ENCODE assay signal across 16 cellular contexts in the genomic region with DNA sequence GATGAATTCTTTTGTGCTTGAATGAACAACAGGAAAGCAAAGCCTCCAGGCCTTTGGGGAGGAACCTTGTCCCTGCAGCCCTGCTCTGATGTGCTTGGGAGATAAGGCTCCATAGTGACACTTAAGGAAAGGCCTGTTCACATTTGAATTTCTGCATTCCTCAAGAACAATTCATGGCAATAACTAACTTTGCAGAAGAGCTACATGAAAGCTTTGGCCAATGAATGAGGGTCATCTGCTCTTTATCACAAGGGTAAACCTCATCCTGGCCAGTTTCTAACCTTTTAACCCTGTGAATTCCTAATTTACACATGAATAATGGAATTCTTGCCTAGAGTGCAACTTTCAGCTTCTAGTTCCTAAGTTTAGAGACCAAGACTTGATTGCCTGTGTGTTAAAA. TPM values are rescaled to one million over a fixed set of nuclear protein-coding genes. Genes with fewer than 3 reads are reported as not detected.
DNase-seq lines count a peak whose midpoint lies in the region; ATAC-seq, FAIRE-seq and TF ChIP-seq lines count a peak whose summit lies in the region.
"Had no signal": no experiment of that assay in that cellular context is flagged by ENCODE, and none has a peak within 500 bp of the region (broad histone marks: within the 10 kb centered on the region; RNA-seq: fewer than 3 reads in every experiment).

No MANE protein-coding gene starts in this region.

- no peak overlapping the region for H4K8ac ChIP-seq in mesendoderm (ENCODE audit: low read depth, low read length)

- no peak overlapping the region for H3K4ac ChIP-seq in mesendoderm (ENCODE audit: low read depth, low read length)

- H2BK5ac ChIP-seq in mesendoderm (ENCODE audit: low read length): no peak overlapping the region

- intact Hi-C loops in stomach (cut with DNase I; ENCODE audit: low total_unique reads) (no loop called here), kidney (cut with DNase I) (no loop called here)

- H3K4me1 ChIP-seq in BLaER1 (peaks cover 21% of the 10 kb centered on the region), mesendoderm (ENCODE audit: control insufficient read depth, low read depth, low read length) (peaks cover 11% of the 10 kb centered on the region), stomach (peaks cover 0 to 17% (median 13%) of the 10 kb centered on the region in 4 donors), kidney (ENCODE audit: control insufficient read depth in 1 of 2, insufficient read depth in 1 of 2, low read depth in 1 of 2, low read length in 2 of 2) (peaks cover 7% of the 10 kb centered on the region in 2 donors)

- peak; percentile 13 for DNase-seq in HTR-8/SVneo (ENCODE audit: insufficient read length, low spot score)
- peak; percentile 6 to 30 for DNase-seq in cardiac fibroblast (ENCODE audit: low read depth in 2 of 2)
- DNase-seq in mesendoderm: peak; percentile 89
- no peak for DNase-seq in stomach
- DNase-seq in kidney: no peak
- no peak for DNase-seq in activated naive CD4-positive, alpha-beta T cell (lab: John Stamatoyannopoulos, UW)
- DNase-seq: activated T-cell treated with anti-CD3 and anti-CD28 coated beads for 4 hours; DND-41; HFFc6; NCI-H1694 treated with DMSO at 0.1 percent for 48 hours; NCI-H748 treated with DMSO at 0.1 percent for 48 hours; SHP77; stimulated activated naive CD8-positive, alpha-beta T cell treated with anti-CD3 and anti-CD28 coated beads, Interleukin-15, amount 100 ng/mL, for 72 hours had no signal

- H3K9me3 ChIP-seq in BLaER1: no peaks in the 10 kb centered on the region
- no peaks in the 10 kb centered on the region for H3K9me3 ChIP-seq in stomach
- no peaks in the 10 kb centered on the region for H3K9me3 ChIP-seq in kidney (ENCODE audit: control insufficient read depth in 1 of 2, low read length in 2 of 2)

- no peak overlapping the region for H3K56ac ChIP-seq in mesendoderm (ENCODE audit: low read length)

- no peak for ATAC-seq in activated T-helper 17 cell treated with anti-CD3 and anti-CD28 coated beads, Interleukin-2, amount 50 U/mL, for 72 hours (replicated peaks)
- ATAC-seq: activated CD4-positive, CD25-positive, alpha-beta regulatory T cell treated with anti-CD3 and anti-CD28 coated beads, Interleukin-2, amount 50 U/mL, for 24 hours; stimulated activated naive CD8-positive, alpha-beta T cell treated with anti-CD3 and anti-CD28 coated beads, Interleukin-15, amount 100 ng/mL, for 72 hours had no signal

- peaks cover 6% of the 10 kb centered on the region; the same call in 1 of the 2 replicates for H4K20me1 ChIP-seq in BLaER1

- H3K27ac Mint-ChIP-seq in activated T-helper 17 cell treated with anti-CD3 and anti-CD28 coated beads, Interleukin-2, amount 50 U/mL, for 72 hours: no peak overlapping the region
- H3K27ac Mint-ChIP-seq: HFFc6; stimulated activated naive CD8-positive, alpha-beta T cell treated with anti-CD3 and anti-CD28 coated beads, Interleukin-15, amount 100 ng/mL, for 72 hours had no signal

- FAIRE-seq in HTR-8/SVneo (lab: Jason Lieb, UNC) (no peak), kidney (lab: Jason Lieb, UNC) (no peak)

- H4K5ac ChIP-seq in mesendoderm (ENCODE audit: low read length): no peak overlapping the region

- H3K27me3 ChIP-seq in BLaER1 (peaks cover 33% of the 10 kb centered on the region), mesendoderm (ENCODE audit: insufficient read depth, low read length, poor library complexity) (peaks cover 6% of the 10 kb centered on the region), stomach (peaks cover 0 to 26% (median 2%) of the 10 kb centered on the region in 3 donors)

- H3K23ac ChIP-seq in mesendoderm (ENCODE audit: low read length): no peak overlapping the region

- H2AK5ac ChIP-seq in mesendoderm (ENCODE audit: low read length): no peak overlapping the region

- no peaks in the 10 kb centered on the region for H3K79me1 ChIP-seq in mesendoderm (ENCODE audit: low read length)

- no peak overlapping the region for H2BK120ac ChIP-seq in mesendoderm (ENCODE audit: low read depth, low read length)

- no peaks in the 10 kb centered on the region for H3K9me3 Mint-ChIP-seq in activated T-helper 17 cell treated with anti-CD3 and anti-CD28 coated beads, Interleukin-2, amount 50 U/mL, for 72 hours
- H3K9me3 Mint-ChIP-seq: HFFc6; stimulated activated naive CD8-positive, alpha-beta T cell treated with anti-CD3 and anti-CD28 coated beads, Interleukin-15, amount 100 ng/mL, for 72 hours had no signal

- no peak overlapping the region for H2BK15ac ChIP-seq in mesendoderm (replicated peaks; ENCODE audit: low read depth)

- no peak overlapping the region for H3K18ac ChIP-seq in mesendoderm (ENCODE audit: low read length)

- H3K4me1 Mint-ChIP-seq in activated T-helper 17 cell treated with anti-CD3 and anti-CD28 coated beads, Interleukin-2, amount 50 U/mL, for 72 hours: no peaks in the 10 kb centered on the region
- H3K4me1 Mint-ChIP-seq: stimulated activated naive CD8-positive, alpha-beta T cell treated with anti-CD3 and anti-CD28 coated beads, Interleukin-15, amount 100 ng/mL, for 72 hours had no signal

- peak overlapping the region; percentile 21 for H3K4me2 ChIP-seq in BLaER1
- H3K4me2 ChIP-seq in mesendoderm (ENCODE audit: low read length): no peak overlapping the region

- no peak for TF ChIP-seq POLR2A in stomach (IDR thresholded peaks at IDR 0.05)

- no peak for TF ChIP-seq EP300 in stomach (IDR thresholded peaks at IDR 0.05)

- H3K36me3 Mint-ChIP-seq in activated T-helper 17 cell treated with anti-CD3 and anti-CD28 coated beads, Interleukin-2, amount 50 U/mL, for 72 hours (ENCODE audit: low read depth): no peaks in the 10 kb centered on the region

- H3K36me3 ChIP-seq in BLaER1 (no peaks in the 10 kb centered on the region), mesendoderm (ENCODE audit: control insufficient read depth, insufficient read depth, low read length) (no peaks in the 10 kb centered on the region), stomach (no peaks in the 10 kb centered on the region), kidney (ENCODE audit: control insufficient read depth in 1 of 2, insufficient read depth in 2 of 2, low read length in 2 of 2) (no peaks in the 10 kb centered on the region)

- no peak overlapping the region for H3K4me3 ChIP-seq in BLaER1
- H3K4me3 ChIP-seq in cardiac fibroblast (replicated peaks in 1 of 2; ENCODE audit: low read depth in 2 of 2, low read length in 2 of 2): no peak overlapping the region
- H3K4me3 ChIP-seq in mesendoderm (ENCODE audit: low read length): no peak overlapping the region
- H3K4me3 ChIP-seq in stomach: no peak overlapping the region
- no peak overlapping the region for H3K4me3 ChIP-seq in kidney (ENCODE audit: low read length in 2 of 2)

- H3K27ac ChIP-seq in BLaER1 (no peak overlapping the region), mesendoderm (ENCODE audit: low read depth, low read length) (peak overlapping the region; percentile 5), stomach (no peak overlapping the region), kidney (ENCODE audit: low read depth in 2 of 2, low read length in 2 of 2) (no peak overlapping the region)

- H3K79me2 ChIP-seq in mesendoderm (ENCODE audit: control insufficient read depth, insufficient read depth, low read length): no peaks in the 10 kb centered on the region

- H3K27me3 Mint-ChIP-seq in activated T-helper 17 cell treated with anti-CD3 and anti-CD28 coated beads, Interleukin-2, amount 50 U/mL, for 72 hours: peaks cover 12% of the 10 kb centered on the region

- H3K4me3 Mint-ChIP-seq in activated T-helper 17 cell treated with anti-CD3 and anti-CD28 coated beads, Interleukin-2, amount 50 U/mL, for 72 hours: no peak overlapping the region
- H3K4me3 Mint-ChIP-seq: HFFc6; stimulated activated naive CD8-positive, alpha-beta T cell treated with anti-CD3 and anti-CD28 coated beads, Interleukin-15, amount 100 ng/mL, for 72 hours had no signal

- TF ChIP-seq CTCF in cardiac fibroblast (IDR thresholded peaks at IDR 0.05; ENCODE audit: low read depth, low read length) (no peak), stomach (IDR thresholded peaks at IDR 0.05) (no peak), kidney (IDR thresholded peaks at IDR 0.05; ENCODE audit: borderline replicate concordance, extremely low read depth, insufficient read depth) (no peak)

- H3K9ac ChIP-seq in BLaER1 (no peak overlapping the region), mesendoderm (ENCODE audit: low read length) (no peak overlapping the region), kidney (ENCODE audit: low read length in 2 of 2) (no peak overlapping the region)

RNA-seq across cellular contexts. Expression of a gene that starts 5.6 kb away (rescaled TPM):
- 2.3 TPM for polyA plus RNA-seq in mesendoderm (2013, experiment 1 of 2)
- 2.1 TPM for polyA plus RNA-seq in mesendoderm (2013, experiment 2 of 2)
- 10 to 100 TPM in 1 of 5 donors, under 1 TPM in 3, not detected in 1; under 0.01 to 12.3 (median 0.81) TPM for total RNA-seq in stomach
- under 1 TPM in 2 of 3 donors, not detected in 1; under 0.01 to 0.53 TPM for polyA plus RNA-seq in stomach
- 6.4 TPM for total RNA-seq in kidney
- 0.84 TPM for polyA plus RNA-seq in kidney (ENCODE audit: insufficient read depth, low read depth, low replicate concordance)
- total RNA-seq in activated T-helper 17 cell treated with anti-CD3 and anti-CD28 coated beads, Interleukin-2, amount 50 U/mL, for 72 hours: not detected

Comparison
In these comparisons a context has a peak if more than half of its experiments do, and no peak if none do; other contexts are left out.
1. DNase-seq: peak in HTR-8/SVneo (single experiment), cardiac fibroblast (2 of 2) and mesendoderm (single experiment); none in stomach (single experiment), kidney (single experiment) and activated naive CD4-positive, alpha-beta T cell (0 of 4).